ENCODE assay signal across 21 cellular contexts in genomic region chr7:87435546-87435945, GRCh38.
DNase-seq lines count a peak whose midpoint lies in the region; ATAC-seq lines count a peak whose summit lies in the region.
"Had no signal": no experiment of that assay in that cellular context is flagged by ENCODE, and none has a peak within 500 bp of the region (broad histone marks: within the 10 kb centered on the region; RNA-seq: fewer than 3 reads in every experiment).

No MANE protein-coding gene starts in this region.

- peak; percentile 49 for ATAC-seq in HG02885 (IDR thresholded peaks at IDR 0.05; ENCODE audit: poor library complexity, unreplicated experiment)
- ATAC-seq: CD8-positive, alpha-beta T cell; gastrocnemius medialis; left colon; psoas muscle; WTC11 had no signal

- DNase-seq in COLO829 (ENCODE audit: low spot score) (peak; percentile 24), amniotic epithelial cell (ENCODE audit: low read depth) (peak; percentile 4), kidney tubule cell (ENCODE audit: low spot score) (peak; percentile 64), RKO (ENCODE audit: low spot score) (no peak), cerebellar cortex (ENCODE audit: low spot score) (no peak), 8988T (no peak)
- DNase-seq in activated naive CD4-positive, alpha-beta T cell treated with anti-CD3 and anti-CD28 coated beads, Interleukin-2, amount 50 U/mL, for 16 hours, result no peak
- DNase-seq: activated CD4-positive, alpha-beta memory T cell treated with anti-CD3 and anti-CD28 coated beads, Interleukin-2, amount 10 ng/mL, durations not matched to agents 7 days and 5 days; activated T-cell treated with anti-CD3 and anti-CD28 coated beads, Interleukin-2, amount 50 U/mL, for 24 hours; CD8-positive, alpha-beta T cell; gastrocnemius medialis; HFFc6; Karpas-422; left colon; NCI-H1092 treated with DMSO at 0.1 percent for 48 hours; NCI-H526; psoas muscle; stimulated activated CD4-positive, alpha-beta T cell treated with anti-CD3 and anti-CD28 coated beads, Interleukin-4, amount 100 ng/mL, for 4 hours; substantia nigra had no signal

Comparison
In these comparisons a context has a peak if more than half of its experiments do, and no peak if none do; other contexts are left out.
1. DNase-seq: peak in COLO829 (single experiment), amniotic epithelial cell (single experiment) and kidney tubule cell (single experiment); none in RKO (single experiment), activated naive CD4-positive, alpha-beta T cell treated with anti-CD3 and anti-CD28 coated beads, Interleukin-2, amount 50 U/mL, for 16 hours (single experiment), cerebellar cortex (single experiment) and 8988T (single experiment).